In genomic region chr15:98127612-98128011, GRCh38 we compare ENCODE assay signal across 17 cellular contexts.
"Had no signal": no experiment of that assay in that cellular context is flagged by ENCODE, and none has a peak within 500 bp of the region (broad histone marks: within the 10 kb centered on the region; RNA-seq: fewer than 3 reads in every experiment).

No MANE protein-coding gene starts in this region.

- DNase-seq: activated CD4-positive, alpha-beta T cell treated with anti-CD3 and anti-CD28 coated beads, Interleukin-2, amount 10 ng/mL, durations not matched to agents 7 days and 5 days; activated CD8-positive, alpha-beta T cell treated with anti-CD3 and anti-CD28 coated beads, Interleukin-2, amount 10 ng/mL, durations not matched to agents 7 days and 5 days; activated effector memory CD4-positive, alpha-beta T cell treated with Interleukin-2 at 50 U/mL for 16 hours; activated T-cell treated with anti-CD3 and anti-CD28 coated beads, Interleukin-2, amount 50 U/mL, for 24 hours; heart left ventricle; left ventricle myocardium superior; mucosa of descending colon; naive B cell; ovary; stimulated activated CD4-positive, alpha-beta T cell treated with anti-CD3 and anti-CD28 coated beads, Interleukin-4, amount 100 ng/mL, for 1 hour; stomach; T-helper 1 cell; T-helper 9 cell; trophoblast cell had no signal

- ATAC-seq: activated CD8-positive, alpha-beta T cell treated with anti-CD3 and anti-CD28 coated beads, Interleukin-2, amount 10 ng/mL, durations not matched to agents 7 days and 5 days; esophagus mucosa; gastroesophageal sphincter; heart left ventricle; left ventricle myocardium superior; mucosa of descending colon; sciatic nerve had no signal
